23 cellular contexts compared by ENCODE assay signal in genomic region chr5:144104086-144104485, GRCh38.
DNase-seq lines count a peak whose midpoint lies in the region; ATAC-seq and TF ChIP-seq lines count a peak whose summit lies in the region.
"Had no signal": no experiment of that assay in that cellular context is flagged by ENCODE, and none has a peak within 500 bp of the region (broad histone marks: within the 10 kb centered on the region; RNA-seq: fewer than 3 reads in every experiment).

No MANE protein-coding gene starts in this region.

- ATAC-seq in GM18520 (IDR thresholded peaks at IDR 0.05; ENCODE audit: unreplicated experiment) = peak; percentile 52
- ATAC-seq in GM19351 (IDR thresholded peaks at IDR 0.05; ENCODE audit: unreplicated experiment) = peak; percentile 66
- ATAC-seq in stimulated activated effector memory CD8-positive, alpha-beta T cell treated with anti-CD3 and anti-CD28 coated beads, Interleukin-12 subunit alpha, Interleukin-12 subunit beta, amount 100 ng/mL, for 72 hours = peak; percentile 57
- ATAC-seq: A549, K562, Right ventricle myocardium inferior had no signal

- no peaks in the 10 kb centered on the region for H3K27me3 Mint-ChIP-seq in activated naive CD4-positive, alpha-beta T cell treated with anti-CD3 and anti-CD28 coated beads for 36 hours (ENCODE audit: low read depth)

- no peak overlapping the region for H3K27ac Mint-ChIP-seq in stimulated activated effector memory CD8-positive, alpha-beta T cell treated with anti-CD3 and anti-CD28 coated beads, Interleukin-12 subunit alpha, Interleukin-12 subunit beta, amount 100 ng/mL, for 72 hours
- H3K27ac Mint-ChIP-seq in activated naive CD4-positive, alpha-beta T cell treated with anti-CD3 and anti-CD28 coated beads for 36 hours = no peak overlapping the region
- H3K27ac Mint-ChIP-seq: B cell, CD14-positive monocyte had no signal

- intact Hi-C loops in activated naive CD4-positive, alpha-beta T cell treated with anti-CD3 and anti-CD28 coated beads for 36 hours (cut with micrococcal nuclease) = no loop called here

- no peak overlapping the region for H3K4me3 ChIP-seq in KMS-11 (IDR thresholded peaks at IDR 0.05; ENCODE audit: insufficient read depth, low read depth, low read length)
- no peak overlapping the region for H3K4me3 ChIP-seq in brain microvascular endothelial cell (ENCODE audit: low read depth, low read length)
- H3K4me3 ChIP-seq: A549, K562, Peyer's patch, SJSA1 had no signal

- H3K36me3 ChIP-seq in KMS-11 (ENCODE audit: insufficient read depth) (no peaks in the 10 kb centered on the region), brain microvascular endothelial cell (replicated peaks) (no peaks in the 10 kb centered on the region)
- H3K36me3 ChIP-seq: Peyer's patch, SJSA1 had no signal

- H3K27ac ChIP-seq in KMS-11 (peak overlapping the region; percentile 78), brain microvascular endothelial cell (no peak overlapping the region), caudate nucleus (ENCODE audit: low read depth, low read length) (no peak overlapping the region)
- H3K27ac ChIP-seq: A549, Peyer's patch, SJSA1 had no signal

- H3K4me3 Mint-ChIP-seq in stimulated activated effector memory CD8-positive, alpha-beta T cell treated with anti-CD3 and anti-CD28 coated beads, Interleukin-12 subunit alpha, Interleukin-12 subunit beta, amount 100 ng/mL, for 72 hours = no peak overlapping the region
- H3K4me3 Mint-ChIP-seq in activated naive CD4-positive, alpha-beta T cell treated with anti-CD3 and anti-CD28 coated beads for 36 hours = no peak overlapping the region
- H3K4me3 Mint-ChIP-seq: B cell, CD14-positive monocyte had no signal

- H2AFZ ChIP-seq in KMS-11 (ENCODE audit: low read depth) = no peak overlapping the region

- TF ChIP-seq CTCF in KMS-11 (conservative IDR thresholded peaks at IDR 0.05; ENCODE audit: low read depth, low read length) (no peak), brain microvascular endothelial cell (IDR thresholded peaks at IDR 0.05; ENCODE audit: low read depth, low read length, missing control alignments) (no peak)

- peak overlapping the region; percentile 42 for H3K4me2 ChIP-seq in KMS-11
- H3K4me2 ChIP-seq: A549 had no signal

- H3K27me3 ChIP-seq in KMS-11 (ENCODE audit: insufficient read depth, low read depth) (no peaks in the 10 kb centered on the region), brain microvascular endothelial cell (replicated peaks) (no peaks in the 10 kb centered on the region)
- H3K27me3 ChIP-seq: Peyer's patch, SJSA1 had no signal

- H3K4me1 Mint-ChIP-seq in stimulated activated effector memory CD8-positive, alpha-beta T cell treated with anti-CD3 and anti-CD28 coated beads, Interleukin-12 subunit alpha, Interleukin-12 subunit beta, amount 100 ng/mL, for 72 hours = no peaks in the 10 kb centered on the region
- H3K4me1 Mint-ChIP-seq in activated naive CD4-positive, alpha-beta T cell treated with anti-CD3 and anti-CD28 coated beads for 36 hours (ENCODE audit: low read depth) = no peaks in the 10 kb centered on the region
- H3K4me1 Mint-ChIP-seq: B cell, CD14-positive monocyte had no signal

- DNase-seq in stimulated activated effector memory CD8-positive, alpha-beta T cell treated with anti-CD3 and anti-CD28 coated beads, Interleukin-12 subunit alpha, Interleukin-12 subunit beta, amount 100 ng/mL, for 72 hours (ENCODE audit: low spot score in 2 of 2) = no peak
- DNase-seq in brain microvascular endothelial cell (no peak), caudate nucleus (lab: John Stamatoyannopoulos, UW) (no peak)
- no peak for DNase-seq in activated naive CD4-positive, alpha-beta T cell treated with anti-CD3 and anti-CD28 coated beads for 36 hours
- DNase-seq: DMS53, GDM1, NCI-H1092, NCI-H1436, NCI-H1930, NCI-H345, NCI-H524, NCI-H774, Peyer's patch, T-helper 1 cell had no signal

- H3K4me1 ChIP-seq in KMS-11 (ENCODE audit: low read depth, poor library complexity, severe bottlenecking) = peaks cover 77% of the 10 kb centered on the region
- H3K4me1 ChIP-seq: A549, Peyer's patch, SJSA1 had no signal

- no peak overlapping the region for H3K9ac ChIP-seq in KMS-11

- H4K20me1 ChIP-seq in KMS-11 (ENCODE audit: insufficient read depth) = no peaks in the 10 kb centered on the region

- no peaks in the 10 kb centered on the region for H3K79me2 ChIP-seq in KMS-11 (ENCODE audit: insufficient read depth, low read depth)

- in situ Hi-C loops in brain microvascular endothelial cell (cut with HindIII; ENCODE audit: low pct_ligation_motif_present, low sequenced_read_pairs) = no loop called here

- no peaks in the 10 kb centered on the region for H3K36me3 Mint-ChIP-seq in stimulated activated effector memory CD8-positive, alpha-beta T cell treated with anti-CD3 and anti-CD28 coated beads, Interleukin-12 subunit alpha, Interleukin-12 subunit beta, amount 100 ng/mL, for 72 hours
- H3K36me3 Mint-ChIP-seq in activated naive CD4-positive, alpha-beta T cell treated with anti-CD3 and anti-CD28 coated beads for 36 hours (ENCODE audit: low read depth) = no peaks in the 10 kb centered on the region
- H3K36me3 Mint-ChIP-seq: CD14-positive monocyte had no signal

- no peaks in the 10 kb centered on the region for H3K9me3 Mint-ChIP-seq in stimulated activated effector memory CD8-positive, alpha-beta T cell treated with anti-CD3 and anti-CD28 coated beads, Interleukin-12 subunit alpha, Interleukin-12 subunit beta, amount 100 ng/mL, for 72 hours
- no peaks in the 10 kb centered on the region for H3K9me3 Mint-ChIP-seq in activated naive CD4-positive, alpha-beta T cell treated with anti-CD3 and anti-CD28 coated beads for 36 hours

- CTCF ChIA-PET in activated naive CD4-positive, alpha-beta T cell treated with anti-CD3 and anti-CD28 coated beads for 36 hours (lab: Charles Lee) = no interaction called here
